In genomic region chr11:102280237-102280833, GRCh38 we compare ENCODE assay signal across 1 cellular context.
TF ChIP-seq lines count a peak whose summit lies in the region.

No MANE protein-coding gene starts in this region.

TF ChIP-seq in IMR-90, 13 proteins besides CTCF, POLR2A, EP300 and RAD21:
- TF ChIP-seq BHLHE40 (IDR thresholded peaks at IDR 0.05; ENCODE audit: low read depth, low read length) (no peak), FOS (IDR thresholded peaks at IDR 0.05; ENCODE audit: low read depth, low read length) (no peak), USF2 (IDR thresholded peaks at IDR 0.05; ENCODE audit: low read depth, low read length) (no peak), SMC3 (IDR thresholded peaks at IDR 0.05; ENCODE audit: low read depth, low read length) (no peak), RCOR1 (IDR thresholded peaks at IDR 0.05; ENCODE audit: insufficient replicate concordance, low read length) (no peak)
